Comparison of ENCODE assay signal across 27 cellular contexts in the genomic region with DNA sequence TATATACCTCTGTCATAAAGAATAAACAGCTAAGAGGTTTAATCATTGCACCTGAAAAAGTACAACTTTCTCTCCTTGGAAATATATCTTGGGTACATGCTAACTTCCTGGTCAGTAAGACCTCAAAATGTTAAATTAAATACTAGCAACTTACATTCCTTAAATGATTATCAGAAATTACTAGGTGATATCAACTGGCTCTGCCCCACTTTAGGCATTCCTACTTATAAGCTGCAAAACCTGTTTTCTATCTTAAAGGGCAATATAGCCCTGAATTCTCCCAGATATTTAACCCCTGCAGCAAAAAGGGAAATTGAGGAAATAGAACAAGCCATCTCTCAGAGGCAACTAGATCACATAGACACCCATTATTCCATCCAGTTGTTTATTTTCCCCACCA. TPM values are rescaled to one million over a fixed set of nuclear protein-coding genes. Genes with fewer than 3 reads are reported as not detected.
"Had no signal": no experiment of that assay in that cellular context is flagged by ENCODE, and none has a peak within 500 bp of the region (broad histone marks: within the 10 kb centered on the region; RNA-seq: fewer than 3 reads in every experiment).

No MANE protein-coding gene starts in this region.

- H3K27ac Mint-ChIP-seq: endodermal cell; natural killer cell; stimulated activated effector memory CD8-positive, alpha-beta T cell treated with anti-CD3 and anti-CD28 coated beads, Interleukin-12 subunit alpha, Interleukin-12 subunit beta, amount 100 ng/mL, for 72 hours had no signal

- H3K4me3 ChIP-seq: esophagus muscularis mucosa, lower lobe of right lung, ovary, smooth muscle cell, testis, tibial artery, upper lobe of right lung, uterus had no signal

- H3K36me3 Mint-ChIP-seq: natural killer cell; stimulated activated effector memory CD8-positive, alpha-beta T cell treated with anti-CD3 and anti-CD28 coated beads, Interleukin-12 subunit alpha, Interleukin-12 subunit beta, amount 100 ng/mL, for 72 hours had no signal

- ATAC-seq: foreskin keratinocyte; left ventricle myocardium superior; lower lobe of right lung; natural killer cell; sciatic nerve; stimulated activated effector memory CD8-positive, alpha-beta T cell treated with anti-CD3 and anti-CD28 coated beads, Interleukin-12 subunit alpha, Interleukin-12 subunit beta, amount 100 ng/mL, for 72 hours; stimulated activated naive CD8-positive, alpha-beta T cell treated with anti-CD3 and anti-CD28 coated beads, Interleukin-15, Interleukin-2, amounts not matched to agents 100 U/mL and 50 U/mL, for 24 hours; upper lobe of right lung had no signal

- H3K4me3 Mint-ChIP-seq: endodermal cell; natural killer cell; stimulated activated effector memory CD8-positive, alpha-beta T cell treated with anti-CD3 and anti-CD28 coated beads, Interleukin-12 subunit alpha, Interleukin-12 subunit beta, amount 100 ng/mL, for 72 hours had no signal

- DNase-seq: cerebellar nuclear complex; effector CD8-positive, alpha-beta T cell; endodermal cell; hypothalamus; left ventricle myocardium superior; lower lobe of right lung; natural killer cell; occipital lobe; ovary; stimulated activated CD4-positive, alpha-beta T cell treated with anti-CD3 and anti-CD28 coated beads, Interleukin-12 subunit alpha, Interleukin-12 subunit beta, amount 100 ng/mL, for 4 hours; stimulated activated CD4-positive, alpha-beta T cell treated with anti-CD3 and anti-CD28 coated beads, Interleukin-2, amount 100 ng/mL, for 24 hours; stimulated activated CD4-positive, alpha-beta T cell treated with anti-CD3 and anti-CD28 coated beads, Interleukin-4, amount 100 ng/mL, for 24 hours; stimulated activated naive CD8-positive, alpha-beta T cell treated with anti-CD3 and anti-CD28 coated beads, Interleukin-15, Interleukin-2, amounts not matched to agents 100 U/mL and 50 U/mL, for 24 hours; substantia nigra; testis; tibial artery; upper lobe of right lung; uterus had no signal

- H3K36me3 ChIP-seq: esophagus muscularis mucosa, lower lobe of right lung, ovary, tibial artery, upper lobe of right lung, uterus had no signal

- FAIRE-seq: keratinocyte had no signal

- H3K9me3 Mint-ChIP-seq: natural killer cell; stimulated activated effector memory CD8-positive, alpha-beta T cell treated with anti-CD3 and anti-CD28 coated beads, Interleukin-12 subunit alpha, Interleukin-12 subunit beta, amount 100 ng/mL, for 72 hours had no signal

- H3K27me3 ChIP-seq: ovary, testis, uterus had no signal

- H3K9me3 ChIP-seq: esophagus muscularis mucosa, lower lobe of right lung, ovary, testis, tibial artery, upper lobe of right lung, uterus had no signal

- H3K4me1 ChIP-seq: esophagus muscularis mucosa, foreskin keratinocyte, lower lobe of right lung, testis, tibial artery, upper lobe of right lung, uterus had no signal

- H3K4me2 ChIP-seq: smooth muscle cell had no signal

- H3K27ac ChIP-seq: esophagus muscularis mucosa, foreskin keratinocyte, lower lobe of right lung, ovary, testis, tibial artery, upper lobe of right lung, uterus had no signal

RNA-seq across cellular contexts. Expression of gene HLA-DPA1, which starts 20.8 kb away (rescaled TPM):
- total RNA-seq: endothelial cell of umbilical vein had no signal
- polyA plus RNA-seq: neural cell had no signal

RNA-seq across cellular contexts. Expression of gene HLA-DPB1, which starts 23.2 kb away (rescaled TPM):
- polyA plus RNA-seq: foreskin keratinocyte had no signal

RNA-seq across cellular contexts. Expression of gene HLA-DOA, which starts 43.2 kb away (rescaled TPM):
- total RNA-seq: endothelial cell of umbilical vein, fibroblast of lung, foreskin keratinocyte had no signal
- polyA plus RNA-seq: endothelial cell of umbilical vein, fibroblast of lung, foreskin keratinocyte, keratinocyte, smooth muscle cell had no signal
